In the genomic region with DNA sequence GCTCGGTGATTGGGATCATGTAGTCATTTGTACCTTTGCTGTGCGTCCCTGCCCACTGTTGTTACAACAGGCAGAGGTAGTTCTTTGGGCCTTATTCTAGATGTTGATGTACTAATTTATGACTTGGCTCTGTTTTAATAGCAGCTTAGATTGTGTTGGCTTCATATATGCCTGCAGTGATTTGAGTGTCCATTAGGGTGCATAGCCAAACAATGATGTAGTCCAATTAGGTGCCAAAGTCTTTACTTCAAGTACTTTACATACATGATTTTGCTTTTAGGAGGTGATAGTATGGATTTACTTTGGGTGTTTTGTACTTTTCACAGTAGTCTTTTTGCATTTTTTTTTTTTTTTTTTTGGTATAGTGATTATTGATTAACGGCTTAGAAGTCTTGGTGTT, we compare ENCODE assay signal across 1 cellular context.
TF ChIP-seq lines count a peak whose summit lies in the region.

No MANE protein-coding gene starts in this region.

TF ChIP-seq in HEK293, 187 proteins besides CTCF, POLR2A, EP300 and RAD21 (continued from another document):
- TF ChIP-seq, protein P1, sequence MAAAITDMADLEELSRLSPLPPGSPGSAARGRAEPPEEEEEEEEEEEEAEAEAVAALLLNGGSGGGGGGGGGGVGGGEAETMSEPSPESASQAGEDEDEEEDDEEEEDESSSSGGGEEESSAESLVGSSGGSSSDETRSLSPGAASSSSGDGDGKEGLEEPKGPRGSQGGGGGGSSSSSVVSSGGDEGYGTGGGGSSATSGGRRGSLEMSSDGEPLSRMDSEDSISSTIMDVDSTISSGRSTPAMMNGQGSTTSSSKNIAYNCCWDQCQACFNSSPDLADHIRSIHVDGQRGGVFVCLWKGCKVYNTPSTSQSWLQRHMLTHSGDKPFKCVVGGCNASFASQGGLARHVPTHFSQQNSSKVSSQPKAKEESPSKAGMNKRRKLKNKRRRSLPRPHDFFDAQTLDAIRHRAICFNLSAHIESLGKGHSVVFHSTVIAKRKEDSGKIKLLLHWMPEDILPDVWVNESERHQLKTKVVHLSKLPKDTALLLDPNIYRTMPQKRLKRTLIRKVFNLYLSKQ (tag by site-specific recombination; IDR thresholded peaks at IDR 0.05; ENCODE audit: borderline replicate concordance): no peak
- no peak for TF ChIP-seq ZNF292 (tag by site-specific recombination; IDR thresholded peaks at IDR 0.05; ENCODE audit: borderline replicate concordance, low read depth)
- TF ChIP-seq, protein P2, sequence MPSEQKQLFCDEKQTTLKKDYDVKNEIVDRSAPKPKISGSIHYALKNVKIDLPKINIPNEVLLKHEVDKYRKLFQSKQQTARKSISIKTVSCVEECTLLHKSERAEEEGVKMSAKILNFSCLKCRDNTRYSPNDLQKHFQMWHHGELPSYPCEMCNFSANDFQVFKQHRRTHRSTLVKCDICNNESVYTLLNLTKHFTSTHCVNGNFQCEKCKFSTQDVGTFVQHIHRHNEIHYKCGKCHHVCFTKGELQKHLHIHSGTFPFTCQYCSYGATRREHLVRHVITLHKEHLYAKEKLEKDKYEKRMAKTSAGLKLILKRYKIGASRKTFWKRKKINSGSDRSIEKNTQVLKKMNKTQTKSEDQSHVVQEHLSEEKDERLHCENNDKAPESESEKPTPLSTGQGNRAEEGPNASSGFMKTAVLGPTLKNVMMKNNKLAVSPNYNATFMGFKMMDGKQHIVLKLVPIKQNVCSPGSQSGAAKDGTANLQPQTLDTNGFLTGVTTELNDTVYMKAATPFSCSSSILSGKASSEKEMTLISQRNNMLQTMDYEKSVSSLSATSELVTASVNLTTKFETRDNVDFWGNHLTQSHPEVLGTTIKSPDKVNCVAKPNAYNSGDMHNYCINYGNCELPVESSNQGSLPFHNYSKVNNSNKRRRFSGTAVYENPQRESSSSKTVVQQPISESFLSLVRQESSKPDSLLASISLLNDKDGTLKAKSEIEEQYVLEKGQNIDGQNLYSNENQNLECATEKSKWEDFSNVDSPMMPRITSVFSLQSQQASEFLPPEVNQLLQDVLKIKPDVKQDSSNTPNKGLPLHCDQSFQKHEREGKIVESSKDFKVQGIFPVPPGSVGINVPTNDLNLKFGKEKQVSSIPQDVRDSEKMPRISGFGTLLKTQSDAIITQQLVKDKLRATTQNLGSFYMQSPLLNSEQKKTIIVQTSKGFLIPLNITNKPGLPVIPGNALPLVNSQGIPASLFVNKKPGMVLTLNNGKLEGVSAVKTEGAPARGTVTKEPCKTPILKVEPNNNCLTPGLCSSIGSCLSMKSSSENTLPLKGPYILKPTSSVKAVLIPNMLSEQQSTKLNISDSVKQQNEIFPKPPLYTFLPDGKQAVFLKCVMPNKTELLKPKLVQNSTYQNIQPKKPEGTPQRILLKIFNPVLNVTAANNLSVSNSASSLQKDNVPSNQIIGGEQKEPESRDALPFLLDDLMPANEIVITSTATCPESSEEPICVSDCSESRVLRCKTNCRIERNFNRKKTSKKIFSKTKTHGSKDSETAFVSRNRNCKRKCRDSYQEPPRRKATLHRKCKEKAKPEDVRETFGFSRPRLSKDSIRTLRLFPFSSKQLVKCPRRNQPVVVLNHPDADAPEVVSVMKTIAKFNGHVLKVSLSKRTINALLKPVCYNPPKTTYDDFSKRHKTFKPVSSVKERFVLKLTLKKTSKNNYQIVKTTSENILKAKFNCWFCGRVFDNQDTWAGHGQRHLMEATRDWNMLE (tag by site-specific recombination; conservative IDR thresholded peaks at IDR 0.05; ENCODE audit: low read depth): no peak
- no peak for TF ChIP-seq HOXD13 (CRISPR knock-in tag; IDR thresholded peaks at IDR 0.05; ENCODE audit: borderline replicate concordance)
- no peak for TF ChIP-seq ZNF664 (tag by site-specific recombination; IDR thresholded peaks at IDR 0.05)
- no peak for TF ChIP-seq ZNF791 (tag by site-specific recombination; IDR thresholded peaks at IDR 0.05)
- no peak for TF ChIP-seq YY1 (tag by site-specific recombination; IDR thresholded peaks at IDR 0.05)
- TF ChIP-seq ZNF341 (tag by site-specific recombination; IDR thresholded peaks at IDR 0.05; ENCODE audit: low read depth): no peak
- TF ChIP-seq, protein P3, sequence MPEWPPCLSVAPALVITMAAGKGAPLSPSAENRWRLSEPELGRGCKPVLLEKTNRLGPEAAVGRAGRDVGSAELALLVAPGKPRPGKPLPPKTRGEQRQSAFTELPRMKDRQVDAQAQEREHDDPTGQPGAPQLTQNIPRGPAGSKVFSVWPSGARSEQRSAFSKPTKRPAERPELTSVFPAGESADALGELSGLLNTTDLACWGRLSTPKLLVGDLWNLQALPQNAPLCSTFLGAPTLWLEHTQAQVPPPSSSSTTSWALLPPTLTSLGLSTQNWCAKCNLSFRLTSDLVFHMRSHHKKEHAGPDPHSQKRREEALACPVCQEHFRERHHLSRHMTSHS (tag by site-specific recombination; IDR thresholded peaks at IDR 0.05): no peak
- no peak for TF ChIP-seq SALL2 (tag by site-specific recombination; IDR thresholded peaks at IDR 0.05; ENCODE audit: borderline replicate concordance)
- no peak for TF ChIP-seq ZNF701 (tag by site-specific recombination; IDR thresholded peaks at IDR 0.05)
- TF ChIP-seq ZNF48 (tag by site-specific recombination; IDR thresholded peaks at IDR 0.05): no peak
- no peak for TF ChIP-seq ZFHX2 (tag by site-specific recombination; conservative IDR thresholded peaks at IDR 0.05)
- no peak; the same call in 1 of the 2 replicates for TF ChIP-seq IKZF3 (tag by site-specific recombination; IDR thresholded peaks at IDR 0.05)
- no peak for TF ChIP-seq ZNF623 (tag by site-specific recombination; IDR thresholded peaks at IDR 0.05)
- no peak for TF ChIP-seq SCRT2 (tag by site-specific recombination; IDR thresholded peaks at IDR 0.05)
- TF ChIP-seq GFI1B (tag by site-specific recombination; IDR thresholded peaks at IDR 0.05): peak; percentile 98
- TF ChIP-seq KLF9 (tag by site-specific recombination; IDR thresholded peaks at IDR 0.05; ENCODE audit: low read depth): no peak
- peak; percentile 60; the same call in 1 of the 2 replicates for TF ChIP-seq WT1 (tag by site-specific recombination; IDR thresholded peaks at IDR 0.05)
- TF ChIP-seq, protein P4, sequence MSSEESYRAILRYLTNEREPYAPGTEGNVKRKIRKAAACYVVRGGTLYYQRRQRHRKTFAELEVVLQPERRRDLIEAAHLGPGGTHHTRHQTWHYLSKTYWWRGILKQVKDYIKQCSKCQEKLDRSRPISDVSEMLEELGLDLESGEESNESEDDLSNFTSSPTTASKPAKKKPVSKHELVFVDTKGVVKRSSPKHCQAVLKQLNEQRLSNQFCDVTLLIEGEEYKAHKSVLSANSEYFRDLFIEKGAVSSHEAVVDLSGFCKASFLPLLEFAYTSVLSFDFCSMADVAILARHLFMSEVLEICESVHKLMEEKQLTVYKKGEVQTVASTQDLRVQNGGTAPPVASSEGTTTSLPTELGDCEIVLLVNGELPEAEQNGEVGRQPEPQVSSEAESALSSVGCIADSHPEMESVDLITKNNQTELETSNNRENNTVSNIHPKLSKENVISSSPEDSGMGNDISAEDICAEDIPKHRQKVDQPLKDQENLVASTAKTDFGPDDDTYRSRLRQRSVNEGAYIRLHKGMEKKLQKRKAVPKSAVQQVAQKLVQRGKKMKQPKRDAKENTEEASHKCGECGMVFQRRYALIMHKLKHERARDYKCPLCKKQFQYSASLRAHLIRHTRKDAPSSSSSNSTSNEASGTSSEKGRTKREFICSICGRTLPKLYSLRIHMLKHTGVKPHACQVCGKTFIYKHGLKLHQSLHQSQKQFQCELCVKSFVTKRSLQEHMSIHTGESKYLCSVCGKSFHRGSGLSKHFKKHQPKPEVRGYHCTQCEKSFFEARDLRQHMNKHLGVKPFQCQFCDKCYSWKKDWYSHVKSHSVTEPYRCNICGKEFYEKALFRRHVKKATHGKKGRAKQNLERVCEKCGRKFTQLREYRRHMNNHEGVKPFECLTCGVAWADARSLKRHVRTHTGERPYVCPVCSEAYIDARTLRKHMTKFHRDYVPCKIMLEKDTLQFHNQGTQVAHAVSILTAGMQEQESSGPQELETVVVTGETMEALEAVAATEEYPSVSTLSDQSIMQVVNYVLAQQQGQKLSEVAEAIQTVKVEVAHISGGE (tag by site-specific recombination; conservative IDR thresholded peaks at IDR 0.05; ENCODE audit: low read depth): no peak
- no peak for TF ChIP-seq ZNF174 (tag by site-specific recombination; IDR thresholded peaks at IDR 0.05)
- TF ChIP-seq ZNF621 (tag by site-specific recombination; IDR thresholded peaks at IDR 0.05): no peak
- no peak for TF ChIP-seq ZBTB20 (tag by site-specific recombination; IDR thresholded peaks at IDR 0.05)
- TF ChIP-seq, protein P5, sequence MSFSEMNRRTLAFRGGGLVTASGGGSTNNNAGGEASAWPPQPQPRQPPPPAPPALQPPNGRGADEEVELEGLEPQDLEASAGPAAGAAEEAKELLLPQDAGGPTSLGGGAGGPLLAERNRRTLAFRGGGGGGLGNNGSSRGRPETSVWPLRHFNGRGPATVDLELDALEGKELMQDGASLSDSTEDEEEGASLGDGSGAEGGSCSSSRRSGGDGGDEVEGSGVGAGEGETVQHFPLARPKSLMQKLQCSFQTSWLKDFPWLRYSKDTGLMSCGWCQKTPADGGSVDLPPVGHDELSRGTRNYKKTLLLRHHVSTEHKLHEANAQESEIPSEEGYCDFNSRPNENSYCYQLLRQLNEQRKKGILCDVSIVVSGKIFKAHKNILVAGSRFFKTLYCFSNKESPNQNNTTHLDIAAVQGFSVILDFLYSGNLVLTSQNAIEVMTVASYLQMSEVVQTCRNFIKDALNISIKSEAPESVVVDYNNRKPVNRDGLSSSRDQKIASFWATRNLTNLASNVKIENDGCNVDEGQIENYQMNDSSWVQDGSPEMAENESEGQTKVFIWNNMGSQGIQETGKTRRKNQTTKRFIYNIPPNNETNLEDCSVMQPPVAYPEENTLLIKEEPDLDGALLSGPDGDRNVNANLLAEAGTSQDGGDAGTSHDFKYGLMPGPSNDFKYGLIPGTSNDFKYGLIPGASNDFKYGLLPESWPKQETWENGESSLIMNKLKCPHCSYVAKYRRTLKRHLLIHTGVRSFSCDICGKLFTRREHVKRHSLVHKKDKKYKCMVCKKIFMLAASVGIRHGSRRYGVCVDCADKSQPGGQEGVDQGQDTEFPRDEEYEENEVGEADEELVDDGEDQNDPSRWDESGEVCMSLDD (tag by site-specific recombination; IDR thresholded peaks at IDR 0.05): no peak
- no peak for TF ChIP-seq ZNF239 (tag by site-specific recombination; IDR thresholded peaks at IDR 0.05)
- TF ChIP-seq, protein P6, sequence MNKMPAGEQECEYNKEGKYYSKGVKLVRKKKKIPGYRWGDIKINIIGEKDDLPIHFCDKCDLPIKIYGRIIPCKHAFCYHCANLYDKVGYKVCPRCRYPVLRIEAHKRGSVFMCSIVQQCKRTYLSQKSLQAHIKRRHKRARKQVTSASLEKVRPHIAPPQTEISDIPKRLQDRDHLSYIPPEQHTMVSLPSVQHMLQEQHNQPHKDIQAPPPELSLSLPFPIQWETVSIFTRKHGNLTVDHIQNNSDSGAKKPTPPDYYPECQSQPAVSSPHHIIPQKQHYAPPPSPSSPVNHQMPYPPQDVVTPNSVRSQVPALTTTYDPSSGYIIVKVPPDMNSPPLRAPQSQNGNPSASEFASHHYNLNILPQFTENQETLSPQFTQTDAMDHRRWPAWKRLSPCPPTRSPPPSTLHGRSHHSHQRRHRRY (tag by site-specific recombination; IDR thresholded peaks at IDR 0.05): no peak
- TF ChIP-seq ZNF610 (tag by site-specific recombination; IDR thresholded peaks at IDR 0.05; ENCODE audit: borderline replicate concordance): no peak
- peak; percentile 57; the same call in 1 of the 2 replicates for TF ChIP-seq ZEB2 (tag by site-specific recombination; IDR thresholded peaks at IDR 0.05)
TF ChIP-seq in HEK293: peak in this region for 26.
